20 cellular contexts compared by ENCODE assay signal in the genomic region with DNA sequence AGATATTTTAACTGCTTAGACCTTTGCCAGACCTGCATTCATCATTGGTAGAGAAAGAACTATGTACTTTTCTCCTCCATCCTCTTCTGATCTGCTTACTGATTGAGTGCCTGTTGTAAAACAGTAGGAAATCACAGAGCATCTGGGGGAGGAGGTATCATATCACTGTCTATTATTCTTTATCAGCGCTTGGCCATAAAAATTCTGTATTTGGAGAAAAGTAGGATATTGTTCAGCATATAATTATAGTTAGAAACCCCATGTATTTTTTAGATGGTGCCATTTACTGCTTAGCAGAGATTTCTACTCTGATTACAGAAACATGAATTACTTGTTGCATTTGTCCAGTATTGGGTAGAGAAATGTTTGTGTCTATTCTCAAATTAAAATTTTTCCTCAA.
DNase-seq lines count a peak whose midpoint lies in the region; ATAC-seq and TF ChIP-seq lines count a peak whose summit lies in the region.
"Had no signal": no experiment of that assay in that cellular context is flagged by ENCODE, and none has a peak within 500 bp of the region (broad histone marks: within the 10 kb centered on the region; RNA-seq: fewer than 3 reads in every experiment).

No MANE protein-coding gene starts in this region.

- peaks cover 3% of the 10 kb centered on the region for H3K27me3 Mint-ChIP-seq in brain

- H4K20me1 ChIP-seq in Loucy (ENCODE audit: insufficient read depth, low read length, poor library complexity, severe bottlenecking) (peaks cover 66% of the 10 kb centered on the region), neural cell (ENCODE audit: insufficient read depth) (no peaks in the 10 kb centered on the region)

- ATAC-seq in aorta (ENCODE audit: low FRiP score): no peak
- ATAC-seq: GM12878 had no signal

- peaks cover 52% of the 10 kb centered on the region for H3K36me3 Mint-ChIP-seq in brain

- intact Hi-C loops in aorta (cut with DNase I): no loop called here

- no peak for TF ChIP-seq RAD21 in neural cell (conservative IDR thresholded peaks at IDR 0.05)

- H3K9me2 ChIP-seq in Loucy (replicated peaks; ENCODE audit: low read depth, low read length): no peaks in the 10 kb centered on the region
- H3K9me2 ChIP-seq in neural cell (ENCODE audit: insufficient read depth, low read length): no peaks in the 10 kb centered on the region

- peak overlapping the region; percentile 13 for H3K27ac ChIP-seq in neural cell (ENCODE audit: low read length)
- H3K27ac ChIP-seq in aorta (ENCODE audit: low read depth in 1 of 2, low read length in 2 of 2): no peak overlapping the region
- H3K27ac ChIP-seq: 22Rv1; BLaER1 treated with 17β-estradiol and CSF1 and Interleukin-3, amounts not matched to agents 10 nM and 100 nM; GM23248; RWPE1; SJCRH30 had no signal

- H3F3A ChIP-seq in Loucy (ENCODE audit: low read depth) (peaks cover 13% of the 10 kb centered on the region), neural cell (ENCODE audit: insufficient read depth, low read length, poor library complexity, severe bottlenecking) (no peaks in the 10 kb centered on the region)

- no peak for TF ChIP-seq EP300 in neural cell (conservative IDR thresholded peaks at IDR 0.05; ENCODE audit: poor library complexity, severe bottlenecking)

- H3K4me2 ChIP-seq in Loucy (ENCODE audit: low read depth, low read length, poor library complexity, severe bottlenecking): peak overlapping the region; percentile 78
- peak overlapping the region; percentile 43 for H3K4me2 ChIP-seq in neural cell (ENCODE audit: low read length)
- H3K4me2 ChIP-seq: BLaER1 treated with 17β-estradiol and CSF1 and Interleukin-3, amounts not matched to agents 10 nM and 100 nM had no signal

- H3K79me2 ChIP-seq in Loucy (ENCODE audit: insufficient read depth, low read length) (peaks cover 65% of the 10 kb centered on the region), neural cell (replicated peaks; ENCODE audit: insufficient read depth, low read length) (peaks cover 14% of the 10 kb centered on the region)

- peak overlapping the region in 4 of 5 experiments; percentile 13 to 69 (median 44) for H3K4me3 Mint-ChIP-seq in brain

- 89 to 92% methylated on average over 1 of the region's 1 CpG for WGBS in aorta, 2 donors

- H3K9me3 Mint-ChIP-seq in brain: peaks cover 19 to 24% (median 19%) of the 10 kb centered on the region in 5 experiments

- peaks cover 18% of the 10 kb centered on the region for H3K4me1 Mint-ChIP-seq in brain

- H3K4me3 ChIP-seq in Loucy (ENCODE audit: low read length, poor library complexity, severe bottlenecking): no peak overlapping the region
- peak overlapping the region; percentile 57 for H3K4me3 ChIP-seq in neural cell (ENCODE audit: low read length)
- H3K4me3 ChIP-seq in aorta (ENCODE audit: low read length in 2 of 2): no peak overlapping the region
- H3K4me3 ChIP-seq in BE2C (ENCODE audit: low read depth, low read length): no peak overlapping the region
- H3K4me3 ChIP-seq: BLaER1 treated with 17β-estradiol and CSF1 and Interleukin-3, amounts not matched to agents 10 nM and 100 nM; GM12878; GM23248; SJCRH30 had no signal

- H3K4me1 ChIP-seq in Loucy (ENCODE audit: insufficient read depth, low read length, poor library complexity, severe bottlenecking) (peaks cover 37% of the 10 kb centered on the region), aorta (ENCODE audit: control insufficient read depth in 1 of 2, insufficient read depth in 2 of 2, low read length in 2 of 2) (peaks cover 0 to 2% of the 10 kb centered on the region in 2 donors), BE2C (peaks cover 11% of the 10 kb centered on the region)
- H3K4me1 ChIP-seq: SJCRH30 had no signal

- DNase-seq in NCI-H2081 (lab: John Stamatoyannopoulos, UW): peak; percentile 3 to 28
- no peak for DNase-seq in NCI-H2081 treated with DMSO at 0.1 percent for 48 hours (lab: John Stamatoyannopoulos, UW)
- DNase-seq in aorta: no peak
- no peak for DNase-seq in ecto neural progenitor cell (ENCODE audit: low spot score)
- DNase-seq in BE2C: no peak
- DNase-seq: DMS79 treated with DMSO at 0.1 percent for 48 hours, GM23248, HCEC 1CT, NCI-H1417 treated with DMSO at 0.1 percent for 48 hours, NCI-H2029 treated with DMSO at 0.1 percent for 48 hours, NCI-H226, NCI-H524 treated with DMSO at 0.1 percent for 48 hours, SJCRH30 had no signal

- H3K36me3 ChIP-seq in Loucy (ENCODE audit: insufficient read depth, low read length) (peaks cover 34% of the 10 kb centered on the region), neural cell (ENCODE audit: insufficient read depth, low read length) (peaks cover 6% of the 10 kb centered on the region), aorta (ENCODE audit: control insufficient read depth in 1 of 2, insufficient read depth in 2 of 2, low read length in 1 of 2) (no peaks in the 10 kb centered on the region), BE2C (peaks cover 22% of the 10 kb centered on the region)

- no peak overlapping the region for H2AFZ ChIP-seq in Loucy (ENCODE audit: low read length)
- H2AFZ ChIP-seq in neural cell (ENCODE audit: low read depth, low read length): no peak overlapping the region
- H2AFZ ChIP-seq: GM23248 had no signal

- peaks cover 14% of the 10 kb centered on the region; the same call in 1 of the 2 replicates for H3K9me3 ChIP-seq in Loucy (ENCODE audit: insufficient read depth, low read depth, low read length)
- no peaks in the 10 kb centered on the region for H3K9me3 ChIP-seq in neural cell (ENCODE audit: low read length)
- H3K9me3 ChIP-seq in aorta (ENCODE audit: control insufficient read depth, low read length): no peaks in the 10 kb centered on the region
- H3K9me3 ChIP-seq in BE2C: no peaks in the 10 kb centered on the region

- H3K9ac ChIP-seq in Loucy (ENCODE audit: low read depth, low read length, poor library complexity, severe bottlenecking) (no peak overlapping the region), neural cell (ENCODE audit: low read length) (no peak overlapping the region)
- H3K9ac ChIP-seq: BLaER1 treated with 17β-estradiol and CSF1 and Interleukin-3, amounts not matched to agents 10 nM and 100 nM; GM23248 had no signal

- no peak for TF ChIP-seq CTCF in Loucy (conservative IDR thresholded peaks at IDR 0.05; ENCODE audit: low read length)
- TF ChIP-seq CTCF in brain (conservative IDR thresholded peaks at IDR 0.05): no peak
- no peak for TF ChIP-seq CTCF in neural cell (IDR thresholded peaks at IDR 0.05; ENCODE audit: poor library complexity, severe bottlenecking)
- no peak for TF ChIP-seq CTCF in BE2C (IDR thresholded peaks at IDR 0.05; ENCODE audit: low read depth, low read length)

- peak overlapping the region in 1 of 5 experiments; percentile 15 for H3K27ac Mint-ChIP-seq in brain

- H3K27me3 ChIP-seq in Loucy (ENCODE audit: insufficient read depth, low read length, poor library complexity, severe bottlenecking) (no peaks in the 10 kb centered on the region), neural cell (ENCODE audit: insufficient read depth, low read depth, low read length) (no peaks in the 10 kb centered on the region), aorta (ENCODE audit: control insufficient read depth in 1 of 2, insufficient read depth in 2 of 2, low read length in 1 of 2) (no peaks in the 10 kb centered on the region), BE2C (no peaks in the 10 kb centered on the region)
- H3K27me3 ChIP-seq: BLaER1 treated with 17β-estradiol and CSF1 and Interleukin-3, amounts not matched to agents 10 nM and 100 nM; SJCRH30 had no signal

TF ChIP-seq in neural cell, 6 proteins besides CTCF, POLR2A, EP300 and RAD21:
- TF ChIP-seq TAF1 (IDR thresholded peaks at IDR 0.05; ENCODE audit: low read depth) (no peak), MXI1 (conservative IDR thresholded peaks at IDR 0.05; ENCODE audit: poor library complexity, severe bottlenecking) (no peak)

Comparison
In these comparisons a context has a peak if more than half of its experiments do, and no peak if none do; other contexts are left out.
1. DNase-seq: peak in NCI-H2081 (2 of 2); none in NCI-H2081 treated with DMSO at 0.1 percent for 48 hours (single experiment), aorta (0 of 2), ecto neural progenitor cell (single experiment) and BE2C (single experiment).